Comparison of ENCODE assay signal across 27 cellular contexts in genomic region chr5:158096835-158097234, GRCh38.
"Had no signal": no experiment of that assay in that cellular context is flagged by ENCODE, and none has a peak within 500 bp of the region (broad histone marks: within the 10 kb centered on the region; RNA-seq: fewer than 3 reads in every experiment).

No MANE protein-coding gene starts in this region.

- H3K4me3 ChIP-seq: left lung, lung, neural progenitor cell, ovary, prostate gland, sigmoid colon, spleen, thyroid gland, transverse colon, upper lobe of left lung, vagina had no signal

- H3K36me3 ChIP-seq: left lung, neural progenitor cell, neutrophil, ovary, prostate gland, sigmoid colon, spleen, thyroid gland, transverse colon, upper lobe of left lung, vagina had no signal

- H3K4me1 ChIP-seq: left lung, neural progenitor cell, prostate gland, sigmoid colon, spleen, thyroid gland, transverse colon, upper lobe of left lung, vagina had no signal

- FAIRE-seq: kidney, small intestine had no signal

- H3K27me3 ChIP-seq: left lung, neural progenitor cell, neutrophil, ovary, sigmoid colon, spleen, thyroid gland, transverse colon, upper lobe of left lung, vagina had no signal

- ATAC-seq: left colon; left lung; natural killer cell; right cardiac atrium; stimulated activated effector memory CD8-positive, alpha-beta T cell treated with anti-CD3 and anti-CD28 coated beads, Interleukin-12 subunit alpha, Interleukin-12 subunit beta, amount 100 ng/mL, for 72 hours had no signal

- DNase-seq: hippocampal formation; kidney; left colon; left lung; mesendoderm; naive B cell; natural killer cell; nephron progenitor cell; occipital lobe; ovary; posterior cingulate gyrus; retina; right cardiac atrium; sigmoid colon; small intestine; spleen; stimulated activated CD4-positive, alpha-beta T cell treated with anti-CD3 and anti-CD28 coated beads, Interleukin-4, amount 100 ng/mL, for 24 hours; stimulated activated naive CD4-positive, alpha-beta T cell; thyroid gland; transverse colon; upper lobe of left lung had no signal

- H3K27ac ChIP-seq: left lung, neural progenitor cell, neutrophil, ovary, prostate gland, sigmoid colon, spleen, thyroid gland, transverse colon, upper lobe of left lung, vagina had no signal

- H3K9me3 ChIP-seq: neutrophil, ovary, prostate gland, thyroid gland, transverse colon, upper lobe of left lung had no signal
